20 cellular contexts compared by ENCODE assay signal in genomic region chr1:5444365-5444890, GRCh38.
"Had no signal": no experiment of that assay in that cellular context is flagged by ENCODE, and none has a peak within 500 bp of the region (broad histone marks: within the 10 kb centered on the region; RNA-seq: fewer than 3 reads in every experiment).

No MANE protein-coding gene starts in this region.

- H3K4me1 ChIP-seq: esophagus squamous epithelium, gastrocnemius medialis, parathyroid adenoma, tibial artery had no signal

- H3K9me3 ChIP-seq: esophagus squamous epithelium, gastrocnemius medialis had no signal

- H3K4me3 ChIP-seq: coronary artery, esophagus squamous epithelium, gastrocnemius medialis, tibial artery had no signal

- ATAC-seq: activated CD8-positive, alpha-beta T cell treated with anti-CD3 and anti-CD28 coated beads for 36 hours; activated naive CD4-positive, alpha-beta T cell treated with anti-CD3 and anti-CD28 coated beads, Interleukin-2, amount 50 U/mL, for 72 hours; activated T-helper 17 cell treated with anti-CD3 and anti-CD28 coated beads, Interleukin-2, amount 50 U/mL, for 72 hours; gastrocnemius medialis; right cardiac atrium had no signal

- DNase-seq: activated CD4-positive, alpha-beta T cell treated with anti-CD3 and anti-CD28 coated beads, Interleukin-2, amount 10 ng/mL, durations not matched to agents 7 days and 5 days; activated CD4-positive, CD25-positive, alpha-beta regulatory T cell treated with anti-CD3 and anti-CD28 coated beads, Interleukin-2, amount 50 U/mL, for 72 hours; activated CD8-positive, alpha-beta T cell treated with anti-CD3 and anti-CD28 coated beads for 36 hours; activated T-cell treated with anti-CD3 and anti-CD28 coated beads, Interleukin-2, amount 50 U/mL, for 24 hours; aorta; brain microvascular endothelial cell; central memory CD4-positive, alpha-beta T cell; esophagus squamous epithelium; gastrocnemius medialis; hypothalamus; midbrain; right cardiac atrium; stimulated activated CD4-positive, alpha-beta T cell treated with anti-CD3 and anti-CD28 coated beads, Interleukin-12 subunit alpha, Interleukin-12 subunit beta, amount 100 ng/mL, for 4 hours; stimulated activated CD4-positive, alpha-beta T cell treated with anti-CD3 and anti-CD28 coated beads, Interleukin-4, amount 100 ng/mL, for 4 hours; tibial artery had no signal

- H3K27ac ChIP-seq: brain microvascular endothelial cell, coronary artery, esophagus squamous epithelium, gastrocnemius medialis, parathyroid adenoma, tibial artery, VCaP had no signal

- H3K27me3 ChIP-seq: brain microvascular endothelial cell had no signal

- H3K36me3 ChIP-seq: brain microvascular endothelial cell, esophagus squamous epithelium, gastrocnemius medialis, tibial artery had no signal
